Comparison of ENCODE assay signal across 8 cellular contexts in the genomic region with DNA sequence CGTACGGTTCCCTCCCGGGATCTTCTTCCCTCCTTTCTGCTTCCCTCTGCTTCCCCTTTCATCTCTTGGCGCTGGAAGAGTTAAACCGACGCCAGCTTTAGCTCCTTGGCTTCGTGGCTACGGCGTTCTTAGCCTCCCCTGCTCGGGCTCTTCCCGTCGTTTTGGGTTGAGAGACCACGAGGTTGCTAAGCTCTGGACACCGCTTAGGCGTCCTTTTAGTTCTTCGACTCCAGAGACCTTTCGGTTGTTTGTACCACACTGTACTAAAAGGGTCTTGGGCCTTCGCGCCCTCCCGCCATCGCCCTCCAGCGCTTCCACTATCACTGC. TPM values are rescaled to one million over a fixed set of nuclear protein-coding genes. Genes with fewer than 3 reads are reported as not detected.
DNase-seq lines count a peak whose midpoint lies in the region; ATAC-seq and TF ChIP-seq lines count a peak whose summit lies in the region.

No MANE protein-coding gene starts in this region.

- H3K4me1 ChIP-seq in KMS-11 (ENCODE audit: low read depth, poor library complexity, severe bottlenecking) (peaks cover 43% of the 10 kb centered on the region), osteoblast (ENCODE audit: insufficient read depth, low read length) (no peaks in the 10 kb centered on the region)

- CTCF ChIA-PET in activated CD8-positive, alpha-beta T cell treated with anti-CD3 and anti-CD28 coated beads, Interleukin-2, amount 10 ng/mL, durations not matched to agents 7 days and 5 days (lab: Charles Lee): interaction anchor here (1.1 to 13.4 kb wide), 6 partner anchors 10 to 456 kb away, joined by 3 to 213 read pairs (median 4); partner anchors contain the start of gene ATXN3

- H2AFZ ChIP-seq in KMS-11 (ENCODE audit: low read depth) (peak overlapping the region; percentile 73), osteoblast (ENCODE audit: low read length) (peak overlapping the region; percentile 95)

- no peaks in the 10 kb centered on the region for H3K27me3 Mint-ChIP-seq in activated CD8-positive, alpha-beta T cell treated with anti-CD3 and anti-CD28 coated beads, Interleukin-2, amount 10 ng/mL, durations not matched to agents 7 days and 5 days (ENCODE audit: low read depth)
- peaks cover 8% of the 10 kb centered on the region for H3K27me3 Mint-ChIP-seq in glutamatergic neuron (ENCODE audit: unreplicated experiment)

- no peaks in the 10 kb centered on the region for H3K9me3 ChIP-seq in osteoblast (ENCODE audit: low read depth, low read length)

- H3K9ac ChIP-seq in KMS-11: peak overlapping the region; percentile 100

- H3K27ac ChIP-seq in KMS-11: peak overlapping the region; percentile 89
- H3K27ac ChIP-seq in osteoblast (ENCODE audit: low read depth, low read length): peak overlapping the region; percentile 97

- DNase-seq in AG08396 (ENCODE audit: low spot score) (peak; percentile 19), glutamatergic neuron (no peak), osteoblast (ENCODE audit: insufficient read length, low spot score, missing footprints) (peak; percentile 37), SHP77 treated with DMSO at 0.1 percent for 48 hours (lab: John Stamatoyannopoulos, UW) (no peak)
- DNase-seq in activated CD8-positive, alpha-beta T cell treated with anti-CD3 and anti-CD28 coated beads, Interleukin-2, amount 10 ng/mL, durations not matched to agents 7 days and 5 days: no peak

- peaks cover 53% of the 10 kb centered on the region for H3K4me1 Mint-ChIP-seq in activated CD8-positive, alpha-beta T cell treated with anti-CD3 and anti-CD28 coated beads, Interleukin-2, amount 10 ng/mL, durations not matched to agents 7 days and 5 days (ENCODE audit: low read depth)
- peaks cover 5% of the 10 kb centered on the region for H3K4me1 Mint-ChIP-seq in glutamatergic neuron (ENCODE audit: low read depth, unreplicated experiment)

- H3K27ac Mint-ChIP-seq in activated CD8-positive, alpha-beta T cell treated with anti-CD3 and anti-CD28 coated beads, Interleukin-2, amount 10 ng/mL, durations not matched to agents 7 days and 5 days: peak overlapping the region; percentile 100
- H3K27ac Mint-ChIP-seq in glutamatergic neuron (ENCODE audit: unreplicated experiment): peak overlapping the region; percentile 100

- H3K4me3 ChIP-seq in GM12875 (ENCODE audit: low read depth, low read length) (peak overlapping the region; percentile 99), KMS-11 (IDR thresholded peaks at IDR 0.05; ENCODE audit: insufficient read depth, low read depth, low read length) (no peak overlapping the region), osteoblast (ENCODE audit: insufficient read depth, low read length) (peak overlapping the region; percentile 99)

- no peaks in the 10 kb centered on the region for H3K9me3 Mint-ChIP-seq in activated CD8-positive, alpha-beta T cell treated with anti-CD3 and anti-CD28 coated beads, Interleukin-2, amount 10 ng/mL, durations not matched to agents 7 days and 5 days (ENCODE audit: insufficient read depth)
- H3K9me3 Mint-ChIP-seq in glutamatergic neuron (ENCODE audit: unreplicated experiment): peaks cover 2% of the 10 kb centered on the region

- POLR2A ChIA-PET in activated CD8-positive, alpha-beta T cell treated with anti-CD3 and anti-CD28 coated beads, Interleukin-2, amount 10 ng/mL, durations not matched to agents 7 days and 5 days (lab: Charles Lee): interaction anchor here (0.9 to 3.6 kb wide), 8 partner anchors 11 to 646 kb away, joined by 3 to 31 read pairs (median 5); partner anchors contain the start of genes ATXN3 and TRIP11

- TF ChIP-seq CTCF in GM12875 (IDR thresholded peaks at IDR 0.05; ENCODE audit: borderline replicate concordance, insufficient read depth, low read depth, low read length) (no peak), KMS-11 (conservative IDR thresholded peaks at IDR 0.05; ENCODE audit: low read depth, low read length) (no peak), glutamatergic neuron (IDR thresholded peaks at IDR 0.05; ENCODE audit: partially characterized antibody, unreplicated experiment) (no peak), osteoblast (IDR thresholded peaks at IDR 0.05; ENCODE audit: extremely low read depth, low read depth, low read length) (no peak)

- peaks cover 50% of the 10 kb centered on the region for H3K36me3 Mint-ChIP-seq in activated CD8-positive, alpha-beta T cell treated with anti-CD3 and anti-CD28 coated beads, Interleukin-2, amount 10 ng/mL, durations not matched to agents 7 days and 5 days (ENCODE audit: low read depth)
- no peaks in the 10 kb centered on the region for H3K36me3 Mint-ChIP-seq in glutamatergic neuron (ENCODE audit: unreplicated experiment)

- peaks cover 14% of the 10 kb centered on the region; the same call in 1 of the 2 replicates for H3K79me2 ChIP-seq in KMS-11 (ENCODE audit: insufficient read depth, low read depth)
- H3K79me2 ChIP-seq in osteoblast (ENCODE audit: insufficient read depth, low read length): peaks cover 64% of the 10 kb centered on the region

- H4K20me1 ChIP-seq in KMS-11 (ENCODE audit: insufficient read depth): no peaks in the 10 kb centered on the region
- H4K20me1 ChIP-seq in osteoblast (ENCODE audit: insufficient read depth, low read length): no peaks in the 10 kb centered on the region

- H3K4me2 ChIP-seq in KMS-11 (peak overlapping the region; percentile 78), osteoblast (ENCODE audit: insufficient read depth, low read length) (peak overlapping the region; percentile 97)

- H3K4me3 Mint-ChIP-seq in activated CD8-positive, alpha-beta T cell treated with anti-CD3 and anti-CD28 coated beads, Interleukin-2, amount 10 ng/mL, durations not matched to agents 7 days and 5 days: peak overlapping the region; percentile 97
- peak overlapping the region; percentile 99 for H3K4me3 Mint-ChIP-seq in glutamatergic neuron (ENCODE audit: unreplicated experiment)

- ATAC-seq in activated CD8-positive, alpha-beta T cell treated with anti-CD3 and anti-CD28 coated beads, Interleukin-2, amount 10 ng/mL, durations not matched to agents 7 days and 5 days: peak; percentile 28
- no peak for ATAC-seq in HG02840 (IDR thresholded peaks at IDR 0.05; ENCODE audit: low FRiP score, unreplicated experiment)

- H3K36me3 ChIP-seq in KMS-11 (ENCODE audit: insufficient read depth): no peaks in the 10 kb centered on the region
- peaks cover 30% of the 10 kb centered on the region for H3K36me3 ChIP-seq in osteoblast (ENCODE audit: insufficient read depth, low read length)

- H3K27me3 ChIP-seq in KMS-11 (ENCODE audit: insufficient read depth, low read depth): no peaks in the 10 kb centered on the region
- no peaks in the 10 kb centered on the region for H3K27me3 ChIP-seq in osteoblast (ENCODE audit: insufficient read depth, low read length)

RNA-seq across cellular contexts. Expression of gene CPSF2, which starts 0.5 kb away (rescaled TPM):
- 10 to 100 TPM; 63.7 to 85.4 TPM for total RNA-seq in activated CD8-positive, alpha-beta T cell treated with anti-CD3 and anti-CD28 coated beads, Interleukin-2, amount 10 ng/mL, durations not matched to agents 7 days and 5 days
- total RNA-seq in glutamatergic neuron (ENCODE audit: unreplicated experiment): 53.1 TPM
- total RNA-seq in osteoblast: 38.9 and 47.8 TPM in 2 replicates

RNA-seq across cellular contexts. Expression of gene NDUFB1, which starts 0.8 kb away (rescaled TPM):
- 100 to 1,000 TPM; 127 to 130 TPM for total RNA-seq in activated CD8-positive, alpha-beta T cell treated with anti-CD3 and anti-CD28 coated beads, Interleukin-2, amount 10 ng/mL, durations not matched to agents 7 days and 5 days
- total RNA-seq in glutamatergic neuron (ENCODE audit: unreplicated experiment): 85.2 TPM
- 146 and 150 TPM in 2 replicates for total RNA-seq in osteoblast

RNA-seq across cellular contexts. Expression of gene ATXN3, which starts 15.9 kb away (rescaled TPM):
- 10 to 100 TPM; 25.8 to 26.0 TPM for total RNA-seq in activated CD8-positive, alpha-beta T cell treated with anti-CD3 and anti-CD28 coated beads, Interleukin-2, amount 10 ng/mL, durations not matched to agents 7 days and 5 days
- 39.8 TPM for total RNA-seq in glutamatergic neuron (ENCODE audit: unreplicated experiment)
- total RNA-seq in osteoblast: 24.6 and 28.9 TPM in 2 replicates

Comparison
In these comparisons a context has a peak if more than half of its experiments do, and no peak if none do; other contexts are left out.
1. DNase-seq: peak in AG08396 (single experiment) and osteoblast (single experiment); none in activated CD8-positive, alpha-beta T cell treated with anti-CD3 and anti-CD28 coated beads, Interleukin-2, amount 10 ng/mL, durations not matched to agents 7 days and 5 days (single experiment), glutamatergic neuron (single experiment) and SHP77 treated with DMSO at 0.1 percent for 48 hours (single experiment).